Comparison of ENCODE assay signal across 11 cellular contexts in genomic region chr1:113980120-113980519, GRCh38. TPM values are rescaled to one million over a fixed set of nuclear protein-coding genes. Genes with fewer than 3 reads are reported as not detected.
DNase-seq lines count a peak whose midpoint lies in the region; ATAC-seq, FAIRE-seq and TF ChIP-seq lines count a peak whose summit lies in the region.
"Had no signal": no experiment of that assay in that cellular context is flagged by ENCODE, and none has a peak within 500 bp of the region (broad histone marks: within the 10 kb centered on the region; RNA-seq: fewer than 3 reads in every experiment).

No MANE protein-coding gene starts in this region.

- intact Hi-C loops in left lung (cut with DNase I), result no loop called here

- no peak for TF ChIP-seq EP300 in suprapubic skin (IDR thresholded peaks at IDR 0.05)

- TF ChIP-seq CTCF in left lung (IDR thresholded peaks at IDR 0.05) (no peak), suprapubic skin (IDR thresholded peaks at IDR 0.05) (no peak)

- FAIRE-seq in frontal cortex (lab: Jason Lieb, UNC), result no peak
- FAIRE-seq: colon had no signal

- H3K9me3 ChIP-seq in left lung (no peaks in the 10 kb centered on the region), suprapubic skin (no peaks in the 10 kb centered on the region)

- peak overlapping the region; percentile 2 for H3K27ac ChIP-seq in caudate nucleus (ENCODE audit: low read depth, low read length)
- H3K27ac ChIP-seq in left lung, result peak overlapping the region; percentile 60 to 77
- H3K27ac ChIP-seq in suprapubic skin, result peak overlapping the region; percentile 75
- H3K27ac ChIP-seq: 22Rv1 had no signal

- WGBS in suprapubic skin, result 44% methylated on average over 8 of the region's 10 CpGs

- peak overlapping the region; percentile 21 to 23 for H3K4me3 ChIP-seq in left lung
- peak overlapping the region; percentile 42 for H3K4me3 ChIP-seq in suprapubic skin

- TF ChIP-seq POLR2A in suprapubic skin (IDR thresholded peaks at IDR 0.05), result no peak

- H3K27me3 ChIP-seq in left lung, result no peaks in the 10 kb centered on the region
- no peaks in the 10 kb centered on the region for H3K27me3 ChIP-seq in suprapubic skin

- ATAC-seq in left lung, result no peak
- ATAC-seq in HG03520 (IDR thresholded peaks at IDR 0.05; ENCODE audit: unreplicated experiment), result no peak

- H3K36me3 ChIP-seq in left lung, result no peaks in the 10 kb centered on the region
- H3K36me3 ChIP-seq in suprapubic skin, result peaks cover under 1% of the 10 kb centered on the region

- H3K4me1 ChIP-seq in left lung, result peaks cover 16 to 63% of the 10 kb centered on the region in 2 donors
- H3K4me1 ChIP-seq in suprapubic skin, result peaks cover 55% of the 10 kb centered on the region

- DNase-seq in DMS 273 (lab: John Stamatoyannopoulos, UW; ENCODE audit: unreplicated experiment), result peak; percentile 37
- no peak for DNase-seq in DMS 273 treated with DMSO at 0.1 percent for 48 hours (lab: John Stamatoyannopoulos, UW)
- peak in 4 of 61 donors; percentile 13 to 46 (median 18) for DNase-seq in caudate nucleus (lab: John Stamatoyannopoulos, UW)
- peak; percentile 56 to 77 for DNase-seq in left lung
- no peak for DNase-seq in suprapubic skin (ENCODE audit: low spot score in 2 of 2)
- no peak for DNase-seq in frontal cortex (ENCODE audit: low spot score in 2 of 2)
- DNase-seq in activated CD4-positive, alpha-beta T cell treated with anti-CD3 and anti-CD28 coated beads, Interleukin-2, amount 50 U/mL, for 48 hours, result no peak
- DNase-seq: NCI-H1436 treated with DMSO at 0.1 percent for 48 hours had no signal

RNA-seq across cellular contexts. Expression of gene OLFML3, which starts 0.8 kb away (rescaled TPM):
- total RNA-seq in left lung, result 10 to 100 TPM; 53.8 to 74.2 TPM
- 10 to 100 TPM in 3 of 4 donors, 1 to 10 TPM in 1; 8.3 to 21.0 (median 18.0) TPM for total RNA-seq in suprapubic skin
- 17.5 TPM for total RNA-seq in frontal cortex

RNA-seq across cellular contexts. Expression of gene HIPK1, which starts 51.0 kb away (rescaled TPM):
- total RNA-seq in left lung (10 to 100 TPM; 61.1 to 77.4 TPM), suprapubic skin (10 to 100 TPM; 59.4 to 81.8 (median 69.7) TPM), frontal cortex (35.5 TPM)

Comparison
In these comparisons a context has a peak if more than half of its experiments do, and no peak if none do; other contexts are left out.
1. DNase-seq: peak in DMS 273 (single experiment) and left lung (2 of 2); none in DMS 273 treated with DMSO at 0.1 percent for 48 hours (single experiment), suprapubic skin (0 of 2), frontal cortex (0 of 2) and activated CD4-positive, alpha-beta T cell treated with anti-CD3 and anti-CD28 coated beads, Interleukin-2, amount 50 U/mL, for 48 hours (0 of 2).
2. H3K27ac ChIP-seq: peak in every context shown above with its lines; median percentile 75 in suprapubic skin; 68 in left lung; 2 in caudate nucleus.